28 cellular contexts compared by ENCODE assay signal in genomic region chr12:63095369-63095967, GRCh38. TPM values are rescaled to one million over a fixed set of nuclear protein-coding genes. Genes with fewer than 3 reads are reported as not detected.
A peak's percentile ranks its signal among the peaks of the same experiment; 100 is the strongest.
DNase-seq lines count a peak whose midpoint lies in the region; ATAC-seq, FAIRE-seq and TF ChIP-seq lines count a peak whose summit lies in the region.
"Had no signal": no experiment of that assay in that cellular context is flagged by ENCODE, and none has a peak within 500 bp of the region (broad histone marks: within the 10 kb centered on the region; RNA-seq: fewer than 3 reads in every experiment).

No MANE protein-coding gene starts in this region.

- 55% methylated on average over 7 of the region's 7 CpGs for WGBS in liver
- 21 to 65% (median 42%) methylated on average over 7 of the region's 7 CpGs for WGBS in small intestine, 3 donors
- 88% methylated on average over 7 of the region's 7 CpGs for WGBS in esophagus muscularis mucosa

- H3K27me3 ChIP-seq in liver (ENCODE audit: control insufficient read depth in 4 of 4, insufficient read depth in 4 of 4, low read length in 3 of 4): no peaks in the 10 kb centered on the region
- no peaks in the 10 kb centered on the region for H3K27me3 ChIP-seq in small intestine (ENCODE audit: control insufficient read depth in 2 of 2, insufficient read depth in 2 of 2, low read length in 2 of 2)
- no peaks in the 10 kb centered on the region for H3K27me3 ChIP-seq in esophagus muscularis mucosa
- H3K27me3 ChIP-seq: BE2C, BLaER1 had no signal

- H3K9ac ChIP-seq in liver (ENCODE audit: low read depth in 1 of 2, low read length in 2 of 2): no peak overlapping the region
- H3K9ac ChIP-seq: BLaER1 had no signal

- intact Hi-C loops in esophagus muscularis mucosa (cut with DNase I): no loop called here

- TF ChIP-seq CTCF in liver (IDR thresholded peaks at IDR 0.05; ENCODE audit: low read depth, low read length, missing input control): no peak
- no peak for TF ChIP-seq CTCF in esophagus muscularis mucosa (IDR thresholded peaks at IDR 0.05)

- H3K4me3 ChIP-seq in liver (ENCODE audit: low read depth in 1 of 3, low read length in 3 of 3) (no peak overlapping the region), small intestine (ENCODE audit: low read depth in 1 of 2, low read length in 2 of 2) (no peak overlapping the region), esophagus muscularis mucosa (no peak overlapping the region)
- H3K4me3 ChIP-seq: BLaER1, GM12878 had no signal

- peaks cover 3 to 13% (median 10%) of the 10 kb centered on the region in 4 donors for H3K4me1 ChIP-seq in liver (ENCODE audit: control insufficient read depth in 4 of 4, insufficient read depth in 4 of 4, low read length in 3 of 4)
- H3K4me1 ChIP-seq in small intestine (ENCODE audit: control insufficient read depth in 2 of 2, insufficient read depth in 1 of 2, low read depth in 1 of 2, low read length in 1 of 2): no peaks in the 10 kb centered on the region
- H3K4me1 ChIP-seq in esophagus muscularis mucosa: no peaks in the 10 kb centered on the region
- H3K4me1 ChIP-seq: BE2C, BLaER1 had no signal

- TF ChIP-seq POLR2A in esophagus muscularis mucosa (IDR thresholded peaks at IDR 0.05; ENCODE audit: low read depth): no peak

- H3K9me3 ChIP-seq in liver (ENCODE audit: control insufficient read depth in 4 of 4, low read length in 3 of 4) (no peaks in the 10 kb centered on the region), small intestine (ENCODE audit: control insufficient read depth, low read depth) (no peaks in the 10 kb centered on the region), esophagus muscularis mucosa (no peaks in the 10 kb centered on the region)
- H3K9me3 ChIP-seq: BE2C, BLaER1 had no signal

- H3K27ac ChIP-seq in liver (ENCODE audit: low read depth in 1 of 2, low read length in 2 of 2) (no peak overlapping the region), small intestine (ENCODE audit: low read depth in 1 of 2, low read length in 1 of 2) (no peak overlapping the region), esophagus muscularis mucosa (replicated peaks in 1 of 4) (no peak overlapping the region)
- H3K27ac ChIP-seq: BLaER1 had no signal

- FAIRE-seq in small intestine (lab: Jason Lieb, UNC): no peak
- FAIRE-seq: A204.1, GM12878, GM12892, GM18507 had no signal

- TF ChIP-seq EP300 in esophagus muscularis mucosa (IDR thresholded peaks at IDR 0.05): no peak

- no peaks in the 10 kb centered on the region for H3K36me3 ChIP-seq in liver (ENCODE audit: control insufficient read depth in 4 of 4, insufficient read depth in 3 of 4, low read depth in 1 of 4, low read length in 3 of 4)
- H3K36me3 ChIP-seq in small intestine (ENCODE audit: control insufficient read depth in 2 of 2, insufficient read depth in 2 of 2, low read length in 2 of 2): no peaks in the 10 kb centered on the region
- no peaks in the 10 kb centered on the region for H3K36me3 ChIP-seq in esophagus muscularis mucosa
- H3K36me3 ChIP-seq: BE2C, BLaER1 had no signal

- ATAC-seq in left lobe of liver: peak; percentile 89
- no peak for ATAC-seq in HG03469 (IDR thresholded peaks at IDR 0.05; ENCODE audit: unreplicated experiment)
- ATAC-seq: GM12878 had no signal

- TF ChIP-seq RAD21 in liver (IDR thresholded peaks at IDR 0.05): peak; percentile 11 to 13

- DNase-seq in left lobe of liver (ENCODE audit: low spot score) (peak; percentile 55), small intestine (peak; percentile 64), esophagus muscularis mucosa (ENCODE audit: extremely low spot score) (no peak), amygdala (lab: John Stamatoyannopoulos, UW) (no peak)
- DNase-seq: 8988T; ACHN; BE2C; C1 segment of cervical spinal cord; CD4-positive, alpha-beta memory T cell; CD4-positive, CD25-positive, alpha-beta regulatory T cell; CD8-positive, alpha-beta memory T cell; COR-L47; DMS 273 treated with DMSO at 0.1 percent for 48 hours; DMS153; DMS53; DMS79; DND-41; EL; GDM1 had no signal

TF ChIP-seq in liver, 16 proteins besides CTCF, POLR2A, EP300 and RAD21:
- TF ChIP-seq YY1 (IDR thresholded peaks at IDR 0.05) (peak; percentile 30), MAX (IDR thresholded peaks at IDR 0.05) (peak; percentile 29), EGR1 (IDR thresholded peaks at IDR 0.05; ENCODE audit: low read depth in 2 of 2) (no peak), SP1 (IDR thresholded peaks at IDR 0.05) (peak; percentile 61), ATF3 (IDR thresholded peaks at IDR 0.05) (no peak), NR2F2 (IDR thresholded peaks at IDR 0.05) (no peak), HNF4A (conservative IDR thresholded peaks at IDR 0.05) (peak; percentile 77 to 78), REST (IDR thresholded peaks at IDR 0.05) (no peak), FOXA1 (IDR thresholded peaks at IDR 0.05) (no peak), GABPA (IDR thresholded peaks at IDR 0.05 in 1 of 2, conservative IDR thresholded peaks at IDR 0.05 in 1 of 2) (no peak), JUND (IDR thresholded peaks at IDR 0.05) (peak in 1 of 2 donors; percentile 38), RXRA (IDR thresholded peaks at IDR 0.05) (peak; percentile 57 to 72), TAF1 (conservative IDR thresholded peaks at IDR 0.05) (no peak), FOXA2 (IDR thresholded peaks at IDR 0.05) (no peak), HNF4G (IDR thresholded peaks at IDR 0.05) (peak; percentile 17), ZBTB33 (IDR thresholded peaks at IDR 0.05) (peak; percentile 25)

RNA-seq across cellular contexts. Expression of gene AVPR1A, which starts 55.5 kb away (rescaled TPM):
- total RNA-seq in left lobe of liver (14.6 TPM), liver (100 to 1,000 TPM in 1 of 2 donors, under 1 TPM in 1; 0.19 to 233 TPM), esophagus muscularis mucosa (10 to 100 TPM in 1 of 4 donors, 1 to 10 TPM in 3; 1.2 to 12.9 (median 8.0) TPM)
- polyA plus RNA-seq in liver (10 to 100 TPM in 1 of 2 donors, 1 to 10 TPM in 1; 9.2 to 22.2 TPM), small intestine (1 to 10 TPM in 1 of 3 donors, not detected in 2; 1.1 TPM)
- total RNA-seq: CD4-positive, alpha-beta memory T cell; CD8-positive, alpha-beta memory T cell had no signal
- polyA plus RNA-seq: AG04450; CD14-positive monocyte; CD4-positive, alpha-beta memory T cell; CD4-positive, CD25-positive, alpha-beta regulatory T cell; CD8-positive, alpha-beta memory T cell had no signal

Comparison
In these comparisons a context has a peak if more than half of its experiments do, and no peak if none do; other contexts are left out.
1. DNase-seq: peak in left lobe of liver (single experiment) and small intestine (single experiment); none in esophagus muscularis mucosa (single experiment) and amygdala (0 of 56).